8 cellular contexts compared by ENCODE assay signal in the genomic region with DNA sequence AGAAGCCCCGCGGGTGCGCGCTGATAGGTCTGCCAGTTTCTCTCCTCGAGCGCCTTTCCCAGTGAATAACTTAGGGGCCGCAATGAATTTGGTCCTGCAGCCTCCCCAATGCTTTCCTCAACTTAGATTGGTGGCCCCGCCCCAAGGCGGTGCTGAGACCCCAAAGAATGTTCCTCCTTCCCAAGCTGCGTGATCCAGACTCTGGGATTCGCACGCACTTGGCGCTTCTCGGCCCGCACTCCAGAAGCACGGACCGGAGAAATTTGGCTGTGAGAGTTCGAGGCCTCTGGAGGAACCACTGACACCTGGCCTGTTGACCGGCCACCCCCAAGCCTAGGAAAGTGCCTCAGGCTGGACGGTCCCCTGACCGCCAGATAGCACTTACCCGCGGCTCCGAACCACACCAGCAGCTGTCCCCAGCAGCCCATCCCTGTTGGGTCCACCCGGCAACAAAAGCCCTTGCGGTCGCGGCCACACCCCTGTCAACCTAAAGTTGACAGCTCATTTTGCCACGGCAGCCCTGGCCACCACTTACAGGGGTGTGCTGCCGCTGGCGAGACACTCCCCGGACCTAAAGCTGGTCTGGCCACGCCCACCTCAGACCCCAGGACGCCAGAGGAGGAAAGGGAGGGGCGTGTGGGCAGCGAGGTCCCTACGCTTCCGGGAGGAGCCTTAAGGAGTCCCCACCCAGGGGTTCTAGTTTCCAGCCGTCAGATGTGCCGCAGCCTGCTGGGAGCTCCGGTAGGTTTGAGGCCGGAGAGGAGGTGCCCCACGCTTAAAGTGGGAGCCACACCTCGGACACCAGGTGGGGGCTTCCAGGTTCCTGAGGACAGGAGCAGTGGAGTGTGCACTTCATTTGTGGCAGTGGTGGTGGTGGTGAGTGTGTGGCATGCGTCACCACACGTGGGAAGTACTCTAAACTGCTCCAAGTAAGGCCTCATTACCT. TPM values are rescaled to one million over a fixed set of nuclear protein-coding genes. Genes with fewer than 3 reads are reported as not detected.
DNase-seq lines count a peak whose midpoint lies in the region; ATAC-seq and TF ChIP-seq lines count a peak whose summit lies in the region.

A gene (minus strand): TSS at position 546 of the 946 bp plus-strand sequence. CDS start 118 bp downstream, at position 428.

- WGBS in testis, 2 donors = 5 to 7% methylated on average over 28 to 39 of the region's 46 CpGs

- H3K27me3 ChIP-seq in BE2C (no peaks in the 10 kb centered on the region), testis (no peaks in the 10 kb centered on the region)

- TF ChIP-seq CTCF in BE2C (IDR thresholded peaks at IDR 0.05; ENCODE audit: low read depth, low read length) = no peak
- no peak for TF ChIP-seq CTCF in testis (IDR thresholded peaks at IDR 0.05)

- no peaks in the 10 kb centered on the region for H3K36me3 Mint-ChIP-seq in IgD-negative memory B cell
- H3K36me3 Mint-ChIP-seq in activated naive CD8-positive, alpha-beta T cell treated with anti-CD3 and anti-CD28 coated beads, Interleukin-2, amount 50 U/mL, for 24 hours (ENCODE audit: low read depth) = peaks cover 7% of the 10 kb centered on the region

- H3K9me3 Mint-ChIP-seq in IgD-negative memory B cell = no peaks in the 10 kb centered on the region
- no peaks in the 10 kb centered on the region for H3K9me3 Mint-ChIP-seq in activated naive CD8-positive, alpha-beta T cell treated with anti-CD3 and anti-CD28 coated beads, Interleukin-2, amount 50 U/mL, for 24 hours

- peaks cover 13% of the 10 kb centered on the region for H3K27me3 Mint-ChIP-seq in IgD-negative memory B cell
- peaks cover 28% of the 10 kb centered on the region for H3K27me3 Mint-ChIP-seq in activated naive CD8-positive, alpha-beta T cell treated with anti-CD3 and anti-CD28 coated beads, Interleukin-2, amount 50 U/mL, for 24 hours

- no peaks in the 10 kb centered on the region for H3K9me3 ChIP-seq in BE2C
- H3K9me3 ChIP-seq in testis = no peaks in the 10 kb centered on the region

- peak within 1 kb of the TSS; percentile 83 to 96 (median 94) for H3K4me3 Mint-ChIP-seq in IgD-negative memory B cell
- peak within 1 kb of the TSS; percentile 58 for H3K4me3 Mint-ChIP-seq in activated naive CD8-positive, alpha-beta T cell treated with anti-CD3 and anti-CD28 coated beads, Interleukin-2, amount 50 U/mL, for 24 hours

- H3K36me3 ChIP-seq in BE2C = peaks cover 14% of the 10 kb centered on the region
- no peaks in the 10 kb centered on the region for H3K36me3 ChIP-seq in testis (ENCODE audit: low read depth, missing control alignments)

- H3K4me1 Mint-ChIP-seq in IgD-negative memory B cell = peaks cover 11 to 15% (median 13%) of the 10 kb centered on the region in 3 donors
- peaks cover 24% of the 10 kb centered on the region for H3K4me1 Mint-ChIP-seq in activated naive CD8-positive, alpha-beta T cell treated with anti-CD3 and anti-CD28 coated beads, Interleukin-2, amount 50 U/mL, for 24 hours

- peak within 1 kb of the TSS in 2 of 3 donors; percentile 85 to 88 for H3K27ac Mint-ChIP-seq in IgD-negative memory B cell
- no peak within 1 kb of the TSS for H3K27ac Mint-ChIP-seq in activated naive CD8-positive, alpha-beta T cell treated with anti-CD3 and anti-CD28 coated beads, Interleukin-2, amount 50 U/mL, for 24 hours

- no peak for TF ChIP-seq POLR2A in testis (IDR thresholded peaks at IDR 0.05)

- H3K4me1 ChIP-seq in BE2C = no peaks in the 10 kb centered on the region
- H3K4me1 ChIP-seq in testis = peaks cover 24% of the 10 kb centered on the region

- DNase-seq in BE2C (peak; percentile 84), left lobe of liver (ENCODE audit: low spot score) (no peak), testis (peak; percentile 47), NCI-H2196 (lab: John Stamatoyannopoulos, UW; ENCODE audit: unreplicated experiment) (no peak), HuH-7 (ENCODE audit: low spot score) (no peak), HCEC 1CT (no peak)
- no peak for DNase-seq in activated naive CD8-positive, alpha-beta T cell treated with anti-CD3 and anti-CD28 coated beads, Interleukin-2, amount 50 U/mL, for 24 hours

- H3K4me3 ChIP-seq in BE2C (ENCODE audit: low read depth, low read length) (peak within 1 kb of the TSS; percentile 74), testis (peak within 1 kb of the TSS; percentile 27 to 32)

- peak; percentile 35 for ATAC-seq in activated naive CD8-positive, alpha-beta T cell treated with anti-CD3 and anti-CD28 coated beads, Interleukin-2, amount 50 U/mL, for 24 hours
- ATAC-seq in left lobe of liver = peak; percentile 53

- intact Hi-C loops in testis (cut with DNase I; ENCODE audit: low total_unique reads) = no loop called here

- H3K27ac ChIP-seq in testis = no peak within 1 kb of the TSS

RNA-seq across cellular contexts. Expression of the gene that starts here (rescaled TPM):
- 3.8 TPM for polyA plus RNA-seq in BE2C (2012; ENCODE audit: insufficient read depth, insufficient read length, low read depth)
- 2.0 TPM for polyA plus RNA-seq in IgD-negative memory B cell
- total RNA-seq in left lobe of liver = 2.3 TPM
- 1 to 10 TPM; 3.7 to 4.2 TPM for total RNA-seq in testis
- 2.9 TPM for polyA plus RNA-seq in testis (ENCODE audit: insufficient read depth, low read depth, low replicate concordance)

Comparison
In these comparisons a context has a peak if more than half of its experiments do, and no peak if none do; other contexts are left out.
1. DNase-seq: peak in BE2C (single experiment) and testis (single experiment); none in activated naive CD8-positive, alpha-beta T cell treated with anti-CD3 and anti-CD28 coated beads, Interleukin-2, amount 50 U/mL, for 24 hours (single experiment), left lobe of liver (single experiment), NCI-H2196 (single experiment), HuH-7 (single experiment) and HCEC 1CT (single experiment).